ENCODE assay signal across 21 cellular contexts in the genomic region with DNA sequence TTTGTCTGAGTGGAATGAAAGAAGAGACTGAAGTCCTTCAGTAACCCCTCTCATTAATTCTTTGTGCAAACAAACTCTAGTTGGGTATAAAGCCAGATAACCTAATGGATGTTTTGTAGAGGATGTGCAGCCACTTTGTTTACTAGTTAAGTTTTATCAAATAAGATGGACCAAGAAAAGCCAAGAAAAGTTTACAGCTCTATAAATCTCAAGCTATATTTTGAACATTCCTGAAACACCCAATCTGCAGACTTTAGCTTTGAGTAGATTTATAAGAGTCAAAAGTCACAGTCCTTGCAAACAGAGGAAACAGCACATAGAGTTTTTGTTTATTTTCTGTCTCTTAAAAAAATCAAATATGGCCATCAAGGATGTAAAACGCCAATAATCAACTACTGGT.
DNase-seq lines count a peak whose midpoint lies in the region; ATAC-seq and TF ChIP-seq lines count a peak whose summit lies in the region.
"Had no signal": no experiment of that assay in that cellular context is flagged by ENCODE, and none has a peak within 500 bp of the region (broad histone marks: within the 10 kb centered on the region; RNA-seq: fewer than 3 reads in every experiment).

No MANE protein-coding gene starts in this region.

- H3K36me3 ChIP-seq in heart left ventricle (no peaks in the 10 kb centered on the region), PC-3 (ENCODE audit: low read depth, low read length) (no peaks in the 10 kb centered on the region), gastrocnemius medialis (no peaks in the 10 kb centered on the region)

- CTCF ChIA-PET in PC-3 (lab: Charles Lee): no interaction called here

- in situ Hi-C loops in gastrocnemius medialis (cut with MboI; ENCODE audit: low sequenced_read_pairs in 4 of 4): loop anchor here in 2 of 4 donors (25.0 kb wide), 1 partner anchor 437 kb away; no protein-coding TSS in a partner anchor

- H3K4me3 ChIP-seq in heart left ventricle (no peak overlapping the region), PC-3 (ENCODE audit: low read length) (no peak overlapping the region), fibroblast of villous mesenchyme (ENCODE audit: low read depth, low read length) (no peak overlapping the region), gastrocnemius medialis (no peak overlapping the region)

- H3K79me2 ChIP-seq in PC-3 (ENCODE audit: low read length): no peaks in the 10 kb centered on the region

- no peak overlapping the region for H3K27ac Mint-ChIP-seq in stimulated activated naive B cell treated with anti-CD40 and anti-IgM and Interleukin-4, amounts not matched to agents 10 μg/mL and 1 μg/mL and 100 μg/mL, for 72 hours
- H3K27ac Mint-ChIP-seq: CD8-positive, alpha-beta memory T cell; T-cell had no signal

- no TSS peak for BruUV-seq in PC-3 (replicated peaks; lab: Mats Ljungman, UMichigan)

- DNase-seq in heart left ventricle (no peak), Right ventricle myocardium inferior (ENCODE audit: missing footprints) (no peak), PC-3 (no peak), fibroblast of villous mesenchyme (ENCODE audit: low read depth) (peak; percentile 74), gastrocnemius medialis (no peak)
- no peak for DNase-seq in stimulated activated naive B cell treated with anti-CD40 and anti-IgM and Interleukin-4, amounts not matched to agents 10 μg/mL and 1 μg/mL and 100 μg/mL, for 72 hours
- no peak for DNase-seq in activated CD4-positive, CD25-positive, alpha-beta regulatory T cell (lab: John Stamatoyannopoulos, UW)
- DNase-seq: ACHN; C1 segment of cervical spinal cord; CD8-positive, alpha-beta memory T cell; DMS79 treated with DMSO at 0.1 percent for 48 hours; MV-4-11; NCI-H1417 treated with DMSO at 0.1 percent for 48 hours; NCI-H187 treated with DMSO at 0.1 percent for 48 hours; NCI-H345; OCI-M1; RPMI8226; SIG-M5; T-cell had no signal

- H3K9me3 Mint-ChIP-seq in stimulated activated naive B cell treated with anti-CD40 and anti-IgM and Interleukin-4, amounts not matched to agents 10 μg/mL and 1 μg/mL and 100 μg/mL, for 72 hours: no peaks in the 10 kb centered on the region
- H3K9me3 Mint-ChIP-seq: T-cell had no signal

- TF ChIP-seq POLR2A in heart left ventricle (IDR thresholded peaks at IDR 0.05) (no peak), gastrocnemius medialis (IDR thresholded peaks at IDR 0.05) (no peak)

- H3K27ac ChIP-seq in heart left ventricle (peak overlapping the region in 8 of 12 donors; percentile 11 to 74 (median 48)), PC-3 (ENCODE audit: low read length) (no peak overlapping the region), gastrocnemius medialis (peak overlapping the region; percentile 5 to 62 (median 30))

- H4K20me1 ChIP-seq in PC-3 (ENCODE audit: low read length): no peaks in the 10 kb centered on the region

- H3K9ac ChIP-seq in PC-3 (ENCODE audit: low read length): no peak overlapping the region

- H3K9me2 ChIP-seq in PC-3 (replicated peaks; ENCODE audit: low read length): no peaks in the 10 kb centered on the region

- H3K27me3 Mint-ChIP-seq in stimulated activated naive B cell treated with anti-CD40 and anti-IgM and Interleukin-4, amounts not matched to agents 10 μg/mL and 1 μg/mL and 100 μg/mL, for 72 hours: no peaks in the 10 kb centered on the region
- H3K27me3 Mint-ChIP-seq: T-cell had no signal

- ATAC-seq in heart left ventricle (no peak), Right ventricle myocardium inferior (no peak), PC-3 (peak; percentile 51), gastrocnemius medialis (no peak), HG02981 (IDR thresholded peaks at IDR 0.05; ENCODE audit: unreplicated experiment) (no peak)
- no peak for ATAC-seq in stimulated activated naive B cell treated with anti-CD40 and anti-IgM and Interleukin-4, amounts not matched to agents 10 μg/mL and 1 μg/mL and 100 μg/mL, for 72 hours (replicated peaks)
- ATAC-seq: SK-N-SH treated with all-trans-retinoic acid at 6 μM for 48 hours, T-cell had no signal

- no peaks in the 10 kb centered on the region for H3K36me3 Mint-ChIP-seq in stimulated activated naive B cell treated with anti-CD40 and anti-IgM and Interleukin-4, amounts not matched to agents 10 μg/mL and 1 μg/mL and 100 μg/mL, for 72 hours
- H3K36me3 Mint-ChIP-seq: CD8-positive, alpha-beta memory T cell; T-cell had no signal

- H3K4me1 Mint-ChIP-seq in stimulated activated naive B cell treated with anti-CD40 and anti-IgM and Interleukin-4, amounts not matched to agents 10 μg/mL and 1 μg/mL and 100 μg/mL, for 72 hours: no peaks in the 10 kb centered on the region
- H3K4me1 Mint-ChIP-seq: CD8-positive, alpha-beta memory T cell; T-cell had no signal

- 88 to 93% (median 89%) methylated on average over 1 of the region's 1 CpG for WGBS in heart left ventricle, 4 donors

- no peak for TF ChIP-seq CTCF in heart left ventricle (IDR thresholded peaks at IDR 0.05)
- no peak for TF ChIP-seq CTCF in PC-3 (conservative IDR thresholded peaks at IDR 0.05; ENCODE audit: low read depth, low read length)
- TF ChIP-seq CTCF in fibroblast of villous mesenchyme (IDR thresholded peaks at IDR 0.05; ENCODE audit: insufficient read depth, low read depth, low read length): no peak
- no peak for TF ChIP-seq CTCF in gastrocnemius medialis (IDR thresholded peaks at IDR 0.05 in 4 of 5, conservative IDR thresholded peaks at IDR 0.05 in 1 of 5)

- H3F3A ChIP-seq in PC-3 (ENCODE audit: low read length, unreplicated experiment): no peaks in the 10 kb centered on the region

- H3K4me1 ChIP-seq in heart left ventricle (peaks cover 0 to 12% (median 0%) of the 10 kb centered on the region in 12 donors), PC-3 (ENCODE audit: insufficient read depth, low read length) (no peaks in the 10 kb centered on the region), gastrocnemius medialis (peaks cover 7 to 12% of the 10 kb centered on the region in 2 donors)

- no peak overlapping the region for H3K4me3 Mint-ChIP-seq in stimulated activated naive B cell treated with anti-CD40 and anti-IgM and Interleukin-4, amounts not matched to agents 10 μg/mL and 1 μg/mL and 100 μg/mL, for 72 hours
- H3K4me3 Mint-ChIP-seq: CD8-positive, alpha-beta memory T cell; T-cell had no signal

- H3K9me3 ChIP-seq in heart left ventricle: peaks cover 0 to 14% (median 0%) of the 10 kb centered on the region in 12 donors
- no peaks in the 10 kb centered on the region for H3K9me3 ChIP-seq in PC-3 (ENCODE audit: low read length)
- H3K9me3 ChIP-seq in gastrocnemius medialis: no peaks in the 10 kb centered on the region

- intact Hi-C loops in heart left ventricle (cut with DNase I) (loop anchor here in 1 of 10 donors (10.0 kb wide), 1 partner anchor 245 kb away; no protein-coding TSS in a partner anchor), Right ventricle myocardium inferior (cut with DNase I) (no loop called here), PC-3 (cut with micrococcal nuclease) (no loop called here), gastrocnemius medialis (cut with DNase I; ENCODE audit: low total_unique reads) (no loop called here)

- H3K27me3 ChIP-seq in heart left ventricle (no peaks in the 10 kb centered on the region), PC-3 (ENCODE audit: low read length) (no peaks in the 10 kb centered on the region), gastrocnemius medialis (no peaks in the 10 kb centered on the region)

- POLR2A ChIA-PET in PC-3 (lab: Charles Lee; ENCODE audit: unreplicated experiment): interaction anchor here (0.7 kb wide), 1 partner anchor 37 kb away, joined by 3 read pairs; no protein-coding TSS in a partner anchor

- H3K4me2 ChIP-seq in PC-3 (ENCODE audit: low read length): no peak overlapping the region

- H2AFZ ChIP-seq in PC-3 (ENCODE audit: low read length): no peak overlapping the region
